Comparison of ENCODE assay signal across 22 cellular contexts in genomic region chr7:102277901-102278300, GRCh38. TPM values are rescaled to one million over a fixed set of nuclear protein-coding genes. Genes with fewer than 3 reads are reported as not detected.
DNase-seq lines count a peak whose midpoint lies in the region; ATAC-seq, FAIRE-seq and TF ChIP-seq lines count a peak whose summit lies in the region.
"Had no signal": no experiment of that assay in that cellular context is flagged by ENCODE, and none has a peak within 500 bp of the region (broad histone marks: within the 10 kb centered on the region; RNA-seq: fewer than 3 reads in every experiment).

No MANE protein-coding gene starts in this region.

- DNase-seq in MM.1S, result no peak
- no peak for DNase-seq in H1 (ENCODE audit: low read depth in 1 of 2, low spot score in 2 of 2)
- no peak for DNase-seq in cortex of kidney (lab: John Stamatoyannopoulos, UW)
- DNase-seq in NCI-H2196 (lab: John Stamatoyannopoulos, UW; ENCODE audit: unreplicated experiment), result no peak
- DNase-seq: 8988T; ACHN; BE2C; C1 segment of cervical spinal cord; CD4-positive, alpha-beta memory T cell; CD4-positive, CD25-positive, alpha-beta regulatory T cell; CD8-positive, alpha-beta memory T cell; COR-L47; DMS79 treated with DMSO at 0.1 percent for 48 hours; GF-D8 had no signal

- no peak overlapping the region for H2BK15ac ChIP-seq in H1 (ENCODE audit: low read length)

- H2BK20ac ChIP-seq in H1 (ENCODE audit: low read length), result no peak overlapping the region

- no peak overlapping the region for H3K4me3 ChIP-seq in KMS-11 (IDR thresholded peaks at IDR 0.05; ENCODE audit: insufficient read depth, low read depth, low read length)
- H3K4me3 ChIP-seq in MM.1S (ENCODE audit: low read length), result no peak overlapping the region
- H3K4me3 ChIP-seq in SU-DHL-6 (ENCODE audit: insufficient read depth, low read length, poor library complexity, severe bottlenecking), result no peak overlapping the region
- no peak overlapping the region for H3K4me3 ChIP-seq in H1 (ENCODE audit: extremely low read depth in 1 of 4, insufficient read depth in 2 of 4, low read depth in 3 of 4, low read length in 4 of 4)
- H3K4me3 ChIP-seq: BLaER1 had no signal

- no peak overlapping the region for H2AFZ ChIP-seq in KMS-11 (ENCODE audit: low read depth)
- no peak overlapping the region for H2AFZ ChIP-seq in MM.1S (ENCODE audit: low read length)
- H2AFZ ChIP-seq in SU-DHL-6 (ENCODE audit: low read depth, low read length, severe bottlenecking), result no peak overlapping the region
- no peak overlapping the region for H2AFZ ChIP-seq in H1 (ENCODE audit: low read length)

- H3K79me2 ChIP-seq in KMS-11 (ENCODE audit: insufficient read depth, low read depth) (no peaks in the 10 kb centered on the region), MM.1S (ENCODE audit: low read length) (no peaks in the 10 kb centered on the region), SU-DHL-6 (ENCODE audit: insufficient read depth, low read length) (no peaks in the 10 kb centered on the region), H1 (ENCODE audit: control insufficient read depth in 1 of 2, insufficient read depth in 2 of 2, low read length in 2 of 2) (no peaks in the 10 kb centered on the region)

- H3K18ac ChIP-seq in H1 (ENCODE audit: extremely low read depth, low read length), result no peak overlapping the region

- H3K9ac ChIP-seq in KMS-11, result no peak overlapping the region
- H3K9ac ChIP-seq in MM.1S (ENCODE audit: low read length), result no peak overlapping the region
- H3K9ac ChIP-seq in SU-DHL-6 (ENCODE audit: low read length), result no peak overlapping the region
- no peak overlapping the region for H3K9ac ChIP-seq in H1 (replicated peaks in 1 of 4; ENCODE audit: extremely low read depth in 1 of 4, low read depth in 3 of 4, low read length in 3 of 4)

- H2BK12ac ChIP-seq in H1 (ENCODE audit: low read depth, low read length), result no peak overlapping the region

- H3K27me3 ChIP-seq in KMS-11 (ENCODE audit: insufficient read depth, low read depth) (no peaks in the 10 kb centered on the region), MM.1S (replicated peaks; ENCODE audit: insufficient read depth, low read length) (no peaks in the 10 kb centered on the region), SU-DHL-6 (ENCODE audit: low read length) (no peaks in the 10 kb centered on the region), H1 (replicated peaks in 1 of 4; ENCODE audit: control insufficient read depth in 3 of 4, extremely low read depth in 1 of 4, insufficient read depth in 3 of 4, low read length in 3 of 4) (no peaks in the 10 kb centered on the region)
- H3K27me3 ChIP-seq: BE2C, BLaER1 had no signal

- H3K14ac ChIP-seq in H1 (ENCODE audit: insufficient read length), result no peak overlapping the region

- H3F3A ChIP-seq in MM.1S (ENCODE audit: insufficient read depth, low read length) (peaks cover 13% of the 10 kb centered on the region), SU-DHL-6 (ENCODE audit: insufficient read depth) (peaks cover 13% of the 10 kb centered on the region)

- no peaks in the 10 kb centered on the region for H3K79me1 ChIP-seq in H1 (ENCODE audit: low read depth, low read length)

- no peaks in the 10 kb centered on the region; the same call in 1 of the 2 replicates for H3K23me2 ChIP-seq in H1 (ENCODE audit: low read depth, low read length)

- peaks cover 49% of the 10 kb centered on the region for H3K4me1 ChIP-seq in KMS-11 (ENCODE audit: low read depth, poor library complexity, severe bottlenecking)
- H3K4me1 ChIP-seq in MM.1S (ENCODE audit: low read length), result peaks cover 22% of the 10 kb centered on the region
- H3K4me1 ChIP-seq in H1 (replicated peaks in 1 of 4; ENCODE audit: control insufficient read depth in 3 of 4, insufficient read depth in 4 of 4, low read length in 3 of 4), result peaks cover 0 to 10% (median 5%) of the 10 kb centered on the region in 4 experiments; a peak in 5 of 7 replicates
- H3K4me1 ChIP-seq: BE2C had no signal

- H2AK5ac ChIP-seq in H1 (ENCODE audit: low read depth, low read length), result no peak overlapping the region

- H4K20me1 ChIP-seq in KMS-11 (ENCODE audit: insufficient read depth) (no peaks in the 10 kb centered on the region), MM.1S (ENCODE audit: insufficient read depth, low read length) (no peaks in the 10 kb centered on the region), SU-DHL-6 (ENCODE audit: low read depth, low read length) (no peaks in the 10 kb centered on the region), H1 (replicated peaks in 1 of 2; ENCODE audit: control insufficient read depth in 1 of 2, insufficient read depth in 2 of 2, low read length in 2 of 2) (no peaks in the 10 kb centered on the region)

- no peak overlapping the region for H3K27ac ChIP-seq in KMS-11
- peak overlapping the region; percentile 40; the same call in 1 of the 2 replicates for H3K27ac ChIP-seq in MM.1S (ENCODE audit: low read length)
- H3K27ac ChIP-seq in SU-DHL-6 (ENCODE audit: low read depth, low read length), result 0 out of 2 replicates have a peak overlapping the region, but pooled peaks have one; percentile 2
- no peak overlapping the region for H3K27ac ChIP-seq in H1 (ENCODE audit: low read depth, low read length)

- TF ChIP-seq RAD21 in H1 (IDR thresholded peaks at IDR 0.05 in 1 of 2, conservative IDR thresholded peaks at IDR 0.05 in 1 of 2; ENCODE audit: low read depth in 2 of 2, low read length in 2 of 2), result no peak

- H2BK5ac ChIP-seq in H1 (ENCODE audit: low read depth, low read length), result no peak overlapping the region

- no peak overlapping the region for H4K5ac ChIP-seq in H1 (ENCODE audit: insufficient read length, low read depth, low read length)

- H3K36me3 ChIP-seq in KMS-11 (ENCODE audit: insufficient read depth) (no peaks in the 10 kb centered on the region), MM.1S (replicated peaks; ENCODE audit: insufficient read depth, low read length) (no peaks in the 10 kb centered on the region), SU-DHL-6 (ENCODE audit: low read length) (no peaks in the 10 kb centered on the region), H1 (ENCODE audit: control insufficient read depth in 2 of 4, insufficient read depth in 4 of 4, low read length in 3 of 4) (no peaks in the 10 kb centered on the region)
- H3K36me3 ChIP-seq: BE2C had no signal

- TF ChIP-seq CTCF in KMS-11 (conservative IDR thresholded peaks at IDR 0.05; ENCODE audit: low read depth, low read length), result no peak
- TF ChIP-seq CTCF in MM.1S (IDR thresholded peaks at IDR 0.05; ENCODE audit: low read length), result no peak
- TF ChIP-seq CTCF in SU-DHL-6 (IDR thresholded peaks at IDR 0.05; ENCODE audit: insufficient read depth, low read length, poor library complexity, severe bottlenecking), result no peak
- TF ChIP-seq CTCF in H1 (IDR thresholded peaks at IDR 0.05; ENCODE audit: control extremely low read depth in 1 of 3, insufficient read depth in 1 of 3, low read depth in 1 of 3, low read length in 3 of 3), result no peak

- no peak overlapping the region for H2BK120ac ChIP-seq in H1 (replicated peaks; ENCODE audit: low read depth, low read length)

- no peak overlapping the region for H4K91ac ChIP-seq in H1 (replicated peaks; ENCODE audit: insufficient read length, low read length)

- POLR2A ChIA-PET in H1 (lab: Charles Lee; ENCODE audit: partially characterized antibody), result interaction anchor here (1.7 kb wide), 1 partner anchor 118 kb away, joined by 4 read pairs; the partner anchor contains the start of gene PRKRIP1

- H3K4me2 ChIP-seq in KMS-11 (peak overlapping the region; percentile 31; the same call in 1 of the 2 replicates), MM.1S (ENCODE audit: low read depth, low read length) (no peak overlapping the region), SU-DHL-6 (ENCODE audit: low read depth, low read length, poor library complexity, severe bottlenecking) (no peak overlapping the region), H1 (ENCODE audit: insufficient read depth in 1 of 2, low read depth in 2 of 2, low read length in 2 of 2) (no peak overlapping the region)

- no peak overlapping the region for H3K23ac ChIP-seq in H1 (ENCODE audit: insufficient read length)

- TF ChIP-seq EP300 in H1 (IDR thresholded peaks at IDR 0.05; ENCODE audit: borderline replicate concordance in 1 of 2, low read depth in 2 of 2, low read length in 2 of 2), result no peak

- no peak for FAIRE-seq in H1 (lab: Jason Lieb, UNC)
- FAIRE-seq: A204.1, G401.6, GM12891 had no signal

- WGBS in H1 (ENCODE audit: extremely low coverage in 1 of 2, insufficient coverage in 1 of 2, insufficient read length in 1 of 2, insufficient replicate concordance in 2 of 2, low coverage in 1 of 2, low lambda C conversion rate in 2 of 2, missing lambda C conversion rate in 1 of 2), 2 experiments, result 98% methylated on average over 4 of the region's 10 CpGs; no CpG with 5 or more reads in 1 of the 2 experiments

- ATAC-seq in GM21447 (IDR thresholded peaks at IDR 0.05; ENCODE audit: unreplicated experiment) (no peak), HG03108 (IDR thresholded peaks at IDR 0.05; ENCODE audit: unreplicated experiment) (no peak)

- CTCF ChIA-PET in H1 (lab: Charles Lee; ENCODE audit: partially characterized antibody), result interaction anchor here (0.6 to 7.5 kb wide), 12 partner anchors 9 to 785 kb away, joined by 3 to 118 read pairs (median 3); partner anchors contain the start of gene PRKRIP1

- H3K56ac ChIP-seq in H1 (replicated peaks; ENCODE audit: insufficient read length, low read depth, low read length), result no peak overlapping the region

- no peaks in the 10 kb centered on the region for H3K9me3 ChIP-seq in MM.1S (replicated peaks; ENCODE audit: insufficient read depth, low read length)
- H3K9me3 ChIP-seq in SU-DHL-6 (ENCODE audit: insufficient read depth, low read length), result no peaks in the 10 kb centered on the region
- H3K9me3 ChIP-seq in H1 (ENCODE audit: insufficient read depth in 2 of 2, low read depth in 1 of 2, low read length in 1 of 2), result no peaks in the 10 kb centered on the region
- H3K9me3 ChIP-seq: BE2C, BLaER1 had no signal

- H3K9me2 ChIP-seq in MM.1S (replicated peaks; ENCODE audit: insufficient read depth, low read length) (no peaks in the 10 kb centered on the region), SU-DHL-6 (replicated peaks; ENCODE audit: insufficient read depth, low read length) (no peaks in the 10 kb centered on the region)

- no peak for TF ChIP-seq POLR2A in H1 (IDR thresholded peaks at IDR 0.05; ENCODE audit: control extremely low read depth in 1 of 2, low read depth in 2 of 2, low read length in 2 of 2)

- H4K8ac ChIP-seq in H1 (ENCODE audit: extremely low read depth, insufficient read depth, low read length), result peak overlapping the region; percentile 62

- no peak overlapping the region for H3K4ac ChIP-seq in H1 (replicated peaks; ENCODE audit: insufficient read length, low read depth, low read length)

TF ChIP-seq in H1, 55 proteins besides CTCF, POLR2A, EP300 and RAD21 (continues in another document):
- TF ChIP-seq SRF (IDR thresholded peaks at IDR 0.05; ENCODE audit: low read depth, low read length), result no peak

RNA-seq across cellular contexts. Expression of gene SH2B2, which starts 8.8 kb away (rescaled TPM):
- total RNA-seq in H1 (2021; fragmentation: NEBNext Ultra II Directional; extraction: Animal tissue kit (Norgen Biotek cat#: 25700)), result 17.5 and 18.7 TPM in 2 replicates
- 11.5 and 21.0 TPM in 2 replicates for polyA plus RNA-seq in H1 (2011; rRNA removed)
- 11.9 TPM for polyA plus RNA-seq in H1 (2011; cell fraction: cytosol; rRNA removed)
- 13.6 TPM for polyA plus RNA-seq in H1 (2011; cell fraction: nucleus; rRNA removed)
- 4.5 to 12.5 TPM (median 10.7 TPM) in 4 replicates for polyA plus RNA-seq in H1 (2012, experiment 1 of 2)
- 6.4 TPM for polyA plus RNA-seq in H1 (2012, experiment 2 of 2)
- polyA plus RNA-seq in H1 (2013, experiment 1 of 2), result 6.5 TPM
- polyA plus RNA-seq in H1 (2013, experiment 2 of 2), result 7.5 TPM
- polyA minus RNA-seq in H1 (2011; rRNA and poly(A)+ RNA removed), result 5.3 and 6.7 TPM in 2 replicates
- polyA minus RNA-seq in H1 (2011; cell fraction: cytosol; rRNA and poly(A)+ RNA removed), result 11.3 TPM
- 7.5 TPM for polyA minus RNA-seq in H1 (2011; cell fraction: nucleus; rRNA and poly(A)+ RNA removed)

Comparison
In these comparisons a context has a peak if more than half of its experiments do, and no peak if none do; other contexts are left out.
1. H3K27ac ChIP-seq: peak in MM.1S (single experiment) and SU-DHL-6 (single experiment); none in KMS-11 (single experiment) and H1 (single experiment).